Comparison of ENCODE assay signal across 15 cellular contexts in genomic region chr6:110622912-110623578, GRCh38.
DNase-seq lines count a peak whose midpoint lies in the region; ATAC-seq and TF ChIP-seq lines count a peak whose summit lies in the region.
"Had no signal": no experiment of that assay in that cellular context is flagged by ENCODE, and none has a peak within 500 bp of the region (broad histone marks: within the 10 kb centered on the region; RNA-seq: fewer than 3 reads in every experiment).

No MANE protein-coding gene starts in this region.

- no peaks in the 10 kb centered on the region for H3K27me3 ChIP-seq in cardiac muscle cell
- no peaks in the 10 kb centered on the region for H3K27me3 ChIP-seq in right cardiac atrium (ENCODE audit: control insufficient read depth, insufficient read depth)
- H3K27me3 ChIP-seq: MG63 had no signal

- H3K27ac Mint-ChIP-seq in WTC11 = no peak overlapping the region
- H3K27ac Mint-ChIP-seq: GM23338 had no signal

- intact Hi-C loops in right cardiac atrium (cut with DNase I) = no loop called here

- H3K4me1 ChIP-seq in cardiac muscle cell (ENCODE audit: low read depth) = peaks cover 23% of the 10 kb centered on the region
- H3K4me1 ChIP-seq in right cardiac atrium (ENCODE audit: control insufficient read depth, insufficient read depth, low read length) = peaks cover 5% of the 10 kb centered on the region

- ATAC-seq in right cardiac atrium = no peak
- ATAC-seq in esophagus mucosa = peak; percentile 67
- no peak for ATAC-seq in GM21381 (IDR thresholded peaks at IDR 0.05; ENCODE audit: unreplicated experiment)
- no peak for ATAC-seq in WTC11
- ATAC-seq: GM23338 had no signal

- 86% methylated on average over 2 of the region's 2 CpGs for WGBS in right cardiac atrium

- no peaks in the 10 kb centered on the region for H3K27me3 Mint-ChIP-seq in WTC11 (ENCODE audit: low read depth)

- peaks cover 10% of the 10 kb centered on the region for H3K4me1 Mint-ChIP-seq in WTC11

- POLR2A ChIA-PET in WTC11 (lab: Charles Lee) = no interaction called here

- no peaks in the 10 kb centered on the region for H3K36me3 ChIP-seq in cardiac muscle cell
- H3K36me3 ChIP-seq: MG63 had no signal

- CTCF ChIA-PET in WTC11 (lab: Charles Lee) = no interaction called here

- H3K27ac ChIP-seq in cardiac muscle cell = peak overlapping the region; percentile 48
- H3K27ac ChIP-seq in right cardiac atrium (ENCODE audit: low read length) = no peak overlapping the region
- H3K27ac ChIP-seq in VCaP = peak overlapping the region; percentile 99
- peak overlapping the region; percentile 17 for H3K27ac ChIP-seq in substantia nigra (ENCODE audit: low read depth, low read length, poor library complexity, severe bottlenecking)
- H3K27ac ChIP-seq: KMS-11 had no signal

- H3K36me3 Mint-ChIP-seq in WTC11 = peaks cover 6% of the 10 kb centered on the region

- no peak for DNase-seq in cardiac muscle cell (ENCODE audit: low read depth in 1 of 2, low spot score in 1 of 2)
- no peak for DNase-seq in right cardiac atrium
- no peak for DNase-seq in substantia nigra (lab: John Stamatoyannopoulos, UW)
- DNase-seq in C1 segment of cervical spinal cord (lab: John Stamatoyannopoulos, UW) = no peak
- no peak for DNase-seq in WTC11 (ENCODE audit: low spot score)
- DNase-seq: COR-L47, MG63, NCI-H1092, NCI-H524, SHP77 treated with DMSO at 0.1 percent for 48 hours had no signal

- no peaks in the 10 kb centered on the region for H3K9me3 Mint-ChIP-seq in WTC11
- H3K9me3 Mint-ChIP-seq: GM23338 had no signal

- no peak overlapping the region for H3K4me3 Mint-ChIP-seq in WTC11
- H3K4me3 Mint-ChIP-seq: GM23338 had no signal

- TF ChIP-seq CTCF in cardiac muscle cell (IDR thresholded peaks at IDR 0.05; ENCODE audit: low read depth, low read length) (no peak), VCaP (conservative IDR thresholded peaks at IDR 0.05) (no peak), WTC11 (IDR thresholded peaks at IDR 0.05) (no peak)

- H3K9me3 ChIP-seq in cardiac muscle cell (ENCODE audit: low read depth) (no peaks in the 10 kb centered on the region), right cardiac atrium (ENCODE audit: control insufficient read depth, low read length) (no peaks in the 10 kb centered on the region)
- H3K9me3 ChIP-seq: MG63 had no signal

- H3K4me3 ChIP-seq in cardiac muscle cell (no peak overlapping the region), right cardiac atrium (ENCODE audit: low read length) (no peak overlapping the region)
- H3K4me3 ChIP-seq: GM23338, MG63 had no signal

TF ChIP-seq in WTC11, 78 proteins besides CTCF, POLR2A, EP300 and RAD21:
- no peak for TF ChIP-seq ZSCAN18 (CRISPR knock-in tag; IDR thresholded peaks at IDR 0.05)
- TF ChIP-seq NFATC4 (CRISPR knock-in tag; IDR thresholded peaks at IDR 0.05) = no peak
- no peak for TF ChIP-seq IRF2 (CRISPR knock-in tag; IDR thresholded peaks at IDR 0.05; ENCODE audit: borderline replicate concordance, low read depth)
